Comparison of ENCODE assay signal across 9 cellular contexts in genomic region chr20:709421-709820, GRCh38. TPM values are rescaled to one million over a fixed set of nuclear protein-coding genes. Genes with fewer than 3 reads are reported as not detected.
A peak's percentile ranks its signal among the peaks of the same experiment; 100 is the strongest.
DNase-seq lines count a peak whose midpoint lies in the region; ATAC-seq and TF ChIP-seq lines count a peak whose summit lies in the region.
"Had no signal": no experiment of that assay in that cellular context is flagged by ENCODE, and none has a peak within 500 bp of the region (broad histone marks: within the 10 kb centered on the region; RNA-seq: fewer than 3 reads in every experiment).

No MANE protein-coding gene starts in this region.

- no peak for ATAC-seq in HG02885 (IDR thresholded peaks at IDR 0.05; ENCODE audit: poor library complexity, unreplicated experiment)
- no peak for ATAC-seq in gastroesophageal sphincter

- H3K4me3 ChIP-seq in H7 (ENCODE audit: insufficient read depth, low read depth, low read length), result peak overlapping the region; percentile 46
- H3K4me3 ChIP-seq in gastroesophageal sphincter, result peak overlapping the region in 1 of 2 donors; percentile 28

- peaks cover 0 to 33% (median 0%) of the 10 kb centered on the region in 3 donors for H3K9me3 ChIP-seq in gastroesophageal sphincter

- WGBS in gastroesophageal sphincter (ENCODE audit: low coverage in 1 of 2), 2 donors, result 2 to 14% methylated on average over 1 to 6 of the region's 20 CpGs

- no peaks in the 10 kb centered on the region for H3K36me3 Mint-ChIP-seq in osteocyte (ENCODE audit: unreplicated experiment)

- H3K27me3 ChIP-seq in H7 (ENCODE audit: control insufficient read depth, insufficient read depth, low read length), result peaks cover 12% of the 10 kb centered on the region
- peaks cover 84% of the 10 kb centered on the region for H3K27me3 ChIP-seq in gastroesophageal sphincter

- H3K27me3 Mint-ChIP-seq in osteocyte (ENCODE audit: unreplicated experiment), result peaks cover 27% of the 10 kb centered on the region

- H3K4me1 Mint-ChIP-seq in osteocyte (ENCODE audit: unreplicated experiment), result peaks cover 2% of the 10 kb centered on the region

- H3K27ac ChIP-seq in gastroesophageal sphincter, result no peak overlapping the region

- H3K27ac Mint-ChIP-seq in osteocyte (ENCODE audit: unreplicated experiment), result no peak overlapping the region

- no peak for TF ChIP-seq EP300 in gastroesophageal sphincter (IDR thresholded peaks at IDR 0.05)

- TF ChIP-seq POLR2A in erythroblast (IDR thresholded peaks at IDR 0.05; ENCODE audit: low read length) (no peak), gastroesophageal sphincter (IDR thresholded peaks at IDR 0.05) (no peak)

- H3K4me3 Mint-ChIP-seq in osteocyte (ENCODE audit: unreplicated experiment), result peak overlapping the region; percentile 23

- no peak for DNase-seq in H7
- peak; percentile 3 for DNase-seq in NCI-H510A (lab: John Stamatoyannopoulos, UW)
- peak; percentile 82 to 88 for DNase-seq in erythroblast (lab: John Stamatoyannopoulos, UW)
- DNase-seq in osteocyte (ENCODE audit: extremely low spot score, unreplicated experiment), result no peak
- DNase-seq in D341Med (ENCODE audit: low spot score), result no peak
- DNase-seq: activated T-cell treated with anti-CD3 and anti-CD28 coated beads, Interleukin-2, amount 50 U/mL, for 48 hours had no signal

- no peaks in the 10 kb centered on the region for H3K36me3 ChIP-seq in H7 (replicated peaks; ENCODE audit: control insufficient read depth, insufficient read depth, low read length)
- no peaks in the 10 kb centered on the region for H3K36me3 ChIP-seq in gastroesophageal sphincter

- TF ChIP-seq CTCF in osteocyte (IDR thresholded peaks at IDR 0.05), result no peak
- no peak for TF ChIP-seq CTCF in gastroesophageal sphincter (IDR thresholded peaks at IDR 0.05)

- H3K9me3 Mint-ChIP-seq in osteocyte (ENCODE audit: unreplicated experiment), result peaks cover 13% of the 10 kb centered on the region

- H3K4me1 ChIP-seq in gastroesophageal sphincter, result peaks cover 0 to 11% (median 0%) of the 10 kb centered on the region in 3 donors

RNA-seq across cellular contexts. Expression of gene SCRT2, which starts 33.8 kb away (rescaled TPM):
- total RNA-seq in H7 (2014; rRNA removed; shearing (Covaris generic)), result 0.03 TPM in 1 of 2 replicates, not detected in the other
- total RNA-seq in osteocyte (not detected in 2 replicates), gastroesophageal sphincter (not detected)
- total RNA-seq: dermis microvascular lymphatic vessel endothelial cell had no signal

RNA-seq across cellular contexts. Expression of gene SRXN1, which starts 56.4 kb away (rescaled TPM):
- 27.3 and 34.7 TPM in 2 replicates for total RNA-seq in H7 (2014; rRNA removed; shearing (Covaris generic))
- total RNA-seq in osteocyte (12.7 and 14.3 TPM in 2 replicates), gastroesophageal sphincter (10 to 100 TPM; 36.9 to 57.1 (median 38.0) TPM)

RNA-seq across cellular contexts. Expression of gene SLC52A3, which starts 58.9 kb away (rescaled TPM):
- total RNA-seq in H7 (2014; rRNA removed; shearing (Covaris generic)), result 33.8 and 49.4 TPM in 2 replicates
- total RNA-seq in osteocyte (not detected in 2 replicates), gastroesophageal sphincter (1 to 10 TPM in 2 of 4 donors, under 1 TPM in 2; 0.31 to 1.7 (median 0.97) TPM)

Comparison
In these comparisons a context has a peak if more than half of its experiments do, and no peak if none do; other contexts are left out.
1. DNase-seq: peak in NCI-H510A (single experiment) and erythroblast (2 of 2); none in H7 (single experiment), osteocyte (single experiment) and D341Med (single experiment).
2. RNA of gene SLC52A3, which starts 58.9 kb away (total RNA-seq): 33.8 to 49.4 TPM in H7; 0.31 to 1.7 TPM in gastroesophageal sphincter and not detected in osteocyte; every median in the first group is over 10 times any median in the second.